ENCODE assay signal across 10 cellular contexts in genomic region chrX:14028473-14028872, GRCh38. TPM values are rescaled to one million over a fixed set of nuclear protein-coding genes. Genes with fewer than 3 reads are reported as not detected.
A peak's percentile ranks its signal among the peaks of the same experiment; 100 is the strongest.
DNase-seq lines count a peak whose midpoint lies in the region; ATAC-seq and TF ChIP-seq lines count a peak whose summit lies in the region.
"Had no signal": no experiment of that assay in that cellular context is flagged by ENCODE, and none has a peak within 500 bp of the region (broad histone marks: within the 10 kb centered on the region; RNA-seq: fewer than 3 reads in every experiment).

No MANE protein-coding gene starts in this region.

- peaks cover 0 to 5% of the 10 kb centered on the region in 2 donors for H3K27me3 Mint-ChIP-seq in CD8-positive, alpha-beta memory T cell
- no peaks in the 10 kb centered on the region for H3K27me3 Mint-ChIP-seq in nephron progenitor cell (ENCODE audit: low read depth, poor library complexity)

- no peak overlapping the region for H3K4ac ChIP-seq in IMR-90 (ENCODE audit: low read depth, low read length)

- no peak overlapping the region for H4K8ac ChIP-seq in IMR-90 (ENCODE audit: low read depth in 2 of 2, low read length in 2 of 2)

- no peak overlapping the region for H3K18ac ChIP-seq in IMR-90 (ENCODE audit: low read depth, low read length)

- no peaks in the 10 kb centered on the region for H3K9me3 ChIP-seq in CD8-positive, alpha-beta memory T cell (ENCODE audit: low read length)
- H3K9me3 ChIP-seq in IMR-90 (ENCODE audit: control insufficient read depth, insufficient read depth, low read length): no peaks in the 10 kb centered on the region
- H3K9me3 ChIP-seq in mammary epithelial cell (replicated peaks; ENCODE audit: insufficient read depth, low read length): no peaks in the 10 kb centered on the region

- H2AK5ac ChIP-seq in IMR-90 (ENCODE audit: low read depth, low read length): no peak overlapping the region

- in situ Hi-C loops in IMR-90 (cut with MboI; ENCODE audit: low sequenced_read_pairs): loop anchor here (5.0 to 25.0 kb wide), 4 partner anchors 264 to 1066 kb away; partner anchors contain the start of gene TCEANC
- in situ Hi-C loops in mammary epithelial cell (cut with MboI; ENCODE audit: low sequenced_read_pairs in 2 of 2): loop anchor here in 1 of 2 donors (5.0 to 25.0 kb wide), 3 partner anchors 104 to 1209 kb away; partner anchors contain the start of gene TCEANC
- in situ Hi-C loops in G401 (cut with HindIII; ENCODE audit: low sequenced_read_pairs): no loop called here

- H2BK20ac ChIP-seq in IMR-90 (ENCODE audit: low read depth, low read length): no peak overlapping the region

- dilution Hi-C loops in IMR-90 (cut with HindIII; ENCODE audit: low sequenced_read_pairs, unreplicated experiment) (no loop called here), mammary epithelial cell (cut with HindIII; ENCODE audit: low sequenced_read_pairs) (no loop called here)

- peaks cover 0 to 5% (median 4%) of the 10 kb centered on the region in 3 donors for H3K36me3 Mint-ChIP-seq in CD8-positive, alpha-beta memory T cell
- peaks cover 9% of the 10 kb centered on the region for H3K36me3 Mint-ChIP-seq in nephron progenitor cell (ENCODE audit: low read depth)

- peaks cover 42 to 47% (median 47%) of the 10 kb centered on the region in 3 donors for H3K4me1 Mint-ChIP-seq in CD8-positive, alpha-beta memory T cell
- H3K4me1 Mint-ChIP-seq in nephron progenitor cell: peaks cover 29% of the 10 kb centered on the region

- no peak overlapping the region for H2BK120ac ChIP-seq in IMR-90 (ENCODE audit: low read depth, low read length)

- H3K56ac ChIP-seq in IMR-90 (ENCODE audit: extremely low read depth, insufficient read depth, low read length): no peak overlapping the region

- H3K27ac Mint-ChIP-seq in CD8-positive, alpha-beta memory T cell: peak overlapping the region in 7 of 8 donors; percentile 98 to 100 (median 100)
- H3K27ac Mint-ChIP-seq in nephron progenitor cell: no peak overlapping the region

- H3K4me3 ChIP-seq in CD8-positive, alpha-beta memory T cell (ENCODE audit: low read length): peak overlapping the region; percentile 62
- H3K4me3 ChIP-seq in IMR-90 (ENCODE audit: insufficient read depth, low read depth, low read length) (no peak overlapping the region), mammary epithelial cell (replicated peaks in 1 of 3; ENCODE audit: insufficient read depth in 1 of 3, low read depth in 2 of 3, low read length in 3 of 3) (peak overlapping the region; percentile 55 to 85 (median 58))

- no peaks in the 10 kb centered on the region for H3K27me3 ChIP-seq in CD8-positive, alpha-beta memory T cell (ENCODE audit: insufficient read depth, low read length, poor library complexity, severe bottlenecking)
- H3K27me3 ChIP-seq in IMR-90 (ENCODE audit: control insufficient read depth, insufficient read depth, low read length) (peaks cover 1% of the 10 kb centered on the region; the same call in 1 of the 2 replicates), mammary epithelial cell (ENCODE audit: insufficient read depth, low read length) (no peaks in the 10 kb centered on the region)

- peaks cover 5 to 13% of the 10 kb centered on the region in 2 experiments; a peak in 2 of 4 replicates for H3K79me1 ChIP-seq in IMR-90 (ENCODE audit: low read depth in 1 of 2, low read length in 2 of 2)

- POLR2A ChIA-PET in CD8-positive, alpha-beta memory T cell (lab: Charles Lee): no interaction called here
- POLR2A ChIA-PET in IMR-90 (lab: Charles Lee; ENCODE audit: unreplicated experiment): interaction anchor here (0.6 kb wide), 1 partner anchor 30 kb away, joined by 6 read pairs; no protein-coding TSS in a partner anchor

- no peaks in the 10 kb centered on the region for H3K36me3 ChIP-seq in CD8-positive, alpha-beta memory T cell (ENCODE audit: insufficient read depth, low read length)
- H3K36me3 ChIP-seq in IMR-90 (ENCODE audit: control insufficient read depth, insufficient read depth, low read length) (no peaks in the 10 kb centered on the region), mammary epithelial cell (ENCODE audit: insufficient read depth, low read length) (no peaks in the 10 kb centered on the region)

- no peak overlapping the region for H3K23ac ChIP-seq in IMR-90 (ENCODE audit: low read depth, low read length)

- no peak overlapping the region for H4K91ac ChIP-seq in IMR-90 (ENCODE audit: insufficient read depth, low read depth, low read length)

- H3K4me3 Mint-ChIP-seq in CD8-positive, alpha-beta memory T cell: peak overlapping the region; percentile 90 to 98 (median 96)
- peak overlapping the region; percentile 91 for H3K4me3 Mint-ChIP-seq in nephron progenitor cell

- peak overlapping the region; percentile 88 for H3K27ac ChIP-seq in CD8-positive, alpha-beta memory T cell (ENCODE audit: low read depth, low read length)
- H3K27ac ChIP-seq in IMR-90 (ENCODE audit: insufficient read depth, low read length) (no peak overlapping the region), mammary epithelial cell (ENCODE audit: insufficient read depth, low read depth, low read length) (peak overlapping the region; percentile 87)

- no peaks in the 10 kb centered on the region for H3K9me3 Mint-ChIP-seq in CD8-positive, alpha-beta memory T cell
- peaks cover 12% of the 10 kb centered on the region for H3K9me3 Mint-ChIP-seq in nephron progenitor cell

- H3K14ac ChIP-seq in IMR-90 (replicated peaks; ENCODE audit: low read depth, low read length): no peak overlapping the region

- H4K20me1 ChIP-seq in IMR-90 (ENCODE audit: insufficient read depth, low read length): no peaks in the 10 kb centered on the region
- no peaks in the 10 kb centered on the region for H4K20me1 ChIP-seq in mammary epithelial cell (ENCODE audit: insufficient read depth, low read length)

- no peak overlapping the region for H2BK15ac ChIP-seq in IMR-90 (ENCODE audit: low read depth, low read length)

- peaks cover 27% of the 10 kb centered on the region for H3K79me2 ChIP-seq in mammary epithelial cell (ENCODE audit: insufficient read depth, low read length)

- ATAC-seq in IMR-90 (ENCODE audit: low read depth): no peak
- no peak for ATAC-seq in HG02571 (IDR thresholded peaks at IDR 0.05; ENCODE audit: unreplicated experiment)
- no peak for ATAC-seq in HG03039 (IDR thresholded peaks at IDR 0.05; ENCODE audit: unreplicated experiment)

- peaks cover 34% of the 10 kb centered on the region for H3K4me1 ChIP-seq in CD8-positive, alpha-beta memory T cell (ENCODE audit: insufficient read depth, low read length)
- H3K4me1 ChIP-seq in IMR-90 (ENCODE audit: control insufficient read depth, insufficient read depth, low read length): peaks cover 4% of the 10 kb centered on the region
- H3K4me1 ChIP-seq in mammary epithelial cell (ENCODE audit: insufficient read depth, low read length): peaks cover 49% of the 10 kb centered on the region

- no peak for TF ChIP-seq RAD21 in IMR-90 (IDR thresholded peaks at IDR 0.05; ENCODE audit: low read length)

- H3K9ac ChIP-seq in IMR-90 (ENCODE audit: low read depth, low read length): no peak overlapping the region
- H3K9ac ChIP-seq in mammary epithelial cell (ENCODE audit: insufficient read depth, low read length): peak overlapping the region; percentile 93

- H2AFZ ChIP-seq in IMR-90 (replicated peaks; ENCODE audit: low read length, poor library complexity) (no peak overlapping the region), mammary epithelial cell (ENCODE audit: low read depth, low read length) (no peak overlapping the region)

- BruUV-seq in IMR-90 (replicated peaks; lab: Mats Ljungman, UMichigan) (no TSS peak), mammary epithelial cell (replicated peaks; lab: Mats Ljungman, UMichigan) (no TSS peak)

- 100% methylated on average over 1 of the region's 3 CpGs; no CpG with 5 or more reads in 1 of the 2 experiments for WGBS in IMR-90 (ENCODE audit: extremely low coverage in 2 of 2, insufficient read length in 1 of 2), 2 experiments
- 61% methylated on average over 3 of the region's 3 CpGs for WGBS in mammary epithelial cell (ENCODE audit: low coverage, missing lambda C conversion rate)

- H4K5ac ChIP-seq in IMR-90 (ENCODE audit: low read depth, low read length): no peak overlapping the region

- DNase-seq in CD8-positive, alpha-beta memory T cell: no peak
- DNase-seq in IMR-90 (no peak), mammary epithelial cell (no peak), nephron progenitor cell (no peak), G401 (ENCODE audit: low spot score) (no peak), DMS79 treated with DMSO at 0.1 percent for 48 hours (lab: John Stamatoyannopoulos, UW) (no peak)
- DNase-seq: anterior cingulate cortex, NCI-H1048 had no signal

- no peak overlapping the region for H2AK9ac ChIP-seq in IMR-90 (replicated peaks; ENCODE audit: low read depth, low read length, poor library complexity)

- peak; percentile 53; the same call in 1 of the 2 replicates for TF ChIP-seq POLR2A in IMR-90 (IDR thresholded peaks at IDR 0.05; ENCODE audit: low read depth, low read length)

- intact Hi-C loops in IMR-90 (cut with micrococcal nuclease) (no loop called here), mammary epithelial cell (cut with micrococcal nuclease) (loop anchor here (5.0 kb wide), 1 partner anchor 1649 kb away; no protein-coding TSS in a partner anchor)

- H3K9me1 ChIP-seq in IMR-90 (ENCODE audit: insufficient read depth, low read length): peaks cover 4% of the 10 kb centered on the region

- H3K4me2 ChIP-seq in IMR-90 (ENCODE audit: low read depth, low read length): no peak overlapping the region
- H3K4me2 ChIP-seq in mammary epithelial cell (ENCODE audit: insufficient read depth, low read depth, low read length): peak overlapping the region; percentile 79

- CTCF ChIA-PET in CD8-positive, alpha-beta memory T cell (lab: Charles Lee): interaction anchor here (1.3 kb wide), 1 partner anchor 522 kb away, joined by 4 read pairs; no protein-coding TSS in a partner anchor
- CTCF ChIA-PET in IMR-90 (lab: Yijun Ruan, JAX): interaction anchor here (0.7 to 1.1 kb wide), 3 partner anchors 521 to 1214 kb away, joined by 3 read pairs; no protein-coding TSS in a partner anchor
- CTCF ChIA-PET in mammary epithelial cell (lab: Charles Lee; ENCODE audit: low non-redundant PET): no interaction called here

- TF ChIP-seq CTCF in IMR-90 (conservative IDR thresholded peaks at IDR 0.05; ENCODE audit: low read depth, low read length): no peak
- no peak for TF ChIP-seq CTCF in mammary epithelial cell (conservative IDR thresholded peaks at IDR 0.05 in 1 of 2, IDR thresholded peaks at IDR 0.05 in 1 of 2; ENCODE audit: extremely low read depth in 1 of 2, insufficient read depth in 1 of 2, low read depth in 1 of 2, low read length in 2 of 2)
- TF ChIP-seq CTCF in nephron progenitor cell (IDR thresholded peaks at IDR 0.05): no peak

- no peak overlapping the region for H2BK5ac ChIP-seq in IMR-90 (ENCODE audit: low read depth, low read length, poor library complexity, severe bottlenecking)

RNA-seq across cellular contexts. Expression of gene GEMIN8, which starts 1.2 kb away (rescaled TPM):
- 10 to 100 TPM; 10.4 to 13.3 TPM for total RNA-seq in CD8-positive, alpha-beta memory T cell
- polyA plus RNA-seq in CD8-positive, alpha-beta memory T cell: 27.9 TPM
- total RNA-seq in IMR-90 (2012; rRNA removed): 11.1 and 12.0 TPM in 2 replicates
- 20.6 and 24.1 TPM in 2 replicates for polyA plus RNA-seq in IMR-90 (2012; rRNA removed)
- 19.9 and 21.5 TPM in 2 replicates for polyA plus RNA-seq in IMR-90 (2012; cell fraction: cytosol; rRNA removed)
- polyA plus RNA-seq in IMR-90 (2012; cell fraction: nucleus; rRNA removed; ENCODE audit: low replicate concordance): 34.7 and 68.5 TPM in 2 replicates
- 10 to 100 TPM; 14.7 to 25.9 TPM for total RNA-seq in mammary epithelial cell
- 32.3 TPM for polyA plus RNA-seq in mammary epithelial cell
- polyA minus RNA-seq in mammary epithelial cell: 1.2 TPM
- total RNA-seq in G401 (2014; rRNA removed; shearing (Covaris generic)): 6.7 and 14.8 TPM in 2 replicates
